1 cellular context compared by ENCODE assay signal in the genomic region with DNA sequence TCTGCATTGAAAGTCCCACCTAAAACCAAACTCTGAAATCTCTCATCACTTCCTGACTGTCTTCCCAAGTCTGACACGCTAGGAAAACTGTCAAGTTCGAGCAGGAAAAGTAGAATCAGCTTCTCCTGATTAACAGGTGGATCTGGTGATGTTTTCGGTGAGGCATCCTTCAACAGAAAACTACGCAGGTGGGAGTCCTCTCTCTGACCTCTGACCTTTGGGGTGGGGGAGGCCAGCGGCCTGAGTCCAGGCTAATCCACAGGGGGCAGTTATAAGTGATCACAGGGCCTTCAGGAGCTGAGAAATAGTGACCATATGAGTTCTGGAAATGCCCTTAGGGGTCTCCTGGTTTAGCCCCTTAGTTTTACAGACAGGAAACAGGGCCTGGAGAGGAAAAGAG.
TF ChIP-seq lines count a peak whose summit lies in the region.

No MANE protein-coding gene starts in this region.

TF ChIP-seq in WTC11, 78 proteins besides CTCF, POLR2A, EP300 and RAD21 (continued from another document):
- TF ChIP-seq, protein P1, sequence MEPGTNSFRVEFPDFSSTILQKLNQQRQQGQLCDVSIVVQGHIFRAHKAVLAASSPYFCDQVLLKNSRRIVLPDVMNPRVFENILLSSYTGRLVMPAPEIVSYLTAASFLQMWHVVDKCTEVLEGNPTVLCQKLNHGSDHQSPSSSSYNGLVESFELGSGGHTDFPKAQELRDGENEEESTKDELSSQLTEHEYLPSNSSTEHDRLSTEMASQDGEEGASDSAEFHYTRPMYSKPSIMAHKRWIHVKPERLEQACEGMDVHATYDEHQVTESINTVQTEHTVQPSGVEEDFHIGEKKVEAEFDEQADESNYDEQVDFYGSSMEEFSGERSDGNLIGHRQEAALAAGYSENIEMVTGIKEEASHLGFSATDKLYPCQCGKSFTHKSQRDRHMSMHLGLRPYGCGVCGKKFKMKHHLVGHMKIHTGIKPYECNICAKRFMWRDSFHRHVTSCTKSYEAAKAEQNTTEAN (CRISPR knock-in tag; IDR thresholded peaks at IDR 0.05) = no peak
- no peak for TF ChIP-seq ZNF416 (CRISPR knock-in tag; IDR thresholded peaks at IDR 0.05)
